9 cellular contexts compared by ENCODE assay signal in genomic region chr15:38611228-38611627, GRCh38. TPM values are rescaled to one million over a fixed set of nuclear protein-coding genes. Genes with fewer than 3 reads are reported as not detected.
A peak's percentile ranks its signal among the peaks of the same experiment; 100 is the strongest.
DNase-seq lines count a peak whose midpoint lies in the region; ATAC-seq and TF ChIP-seq lines count a peak whose summit lies in the region.
"Had no signal": no experiment of that assay in that cellular context is flagged by ENCODE, and none has a peak within 500 bp of the region (broad histone marks: within the 10 kb centered on the region; RNA-seq: fewer than 3 reads in every experiment).

No MANE protein-coding gene starts in this region.

- H3K36me3 Mint-ChIP-seq in activated T-cell treated with anti-CD3 and anti-CD28 coated beads, Interleukin-2, amount 50 U/mL, for 24 hours (ENCODE audit: low read depth) = peaks cover 5% of the 10 kb centered on the region

- no peak overlapping the region for H3K4me2 ChIP-seq in smooth muscle cell

- peak overlapping the region; percentile 60 for H3K4me3 Mint-ChIP-seq in activated T-cell treated with anti-CD3 and anti-CD28 coated beads, Interleukin-2, amount 50 U/mL, for 24 hours

- no peak overlapping the region for H2AFZ ChIP-seq in smooth muscle cell (ENCODE audit: low read depth)

- H3K4me1 Mint-ChIP-seq in activated T-cell treated with anti-CD3 and anti-CD28 coated beads, Interleukin-2, amount 50 U/mL, for 24 hours (ENCODE audit: low read depth) = peaks cover 78% of the 10 kb centered on the region

- H3F3A ChIP-seq in smooth muscle cell (ENCODE audit: low read depth) = no peaks in the 10 kb centered on the region

- intact Hi-C loops in mucosa of descending colon (cut with DNase I, micrococcal nuclease) = no loop called here

- peaks cover 2% of the 10 kb centered on the region for H3K9me3 Mint-ChIP-seq in activated T-cell treated with anti-CD3 and anti-CD28 coated beads, Interleukin-2, amount 50 U/mL, for 24 hours

- TF ChIP-seq EP300 in suprapubic skin (IDR thresholded peaks at IDR 0.05) = no peak

- H3K4me1 ChIP-seq in mucosa of descending colon (ENCODE audit: low read depth) (no peaks in the 10 kb centered on the region), suprapubic skin (no peaks in the 10 kb centered on the region), smooth muscle cell (ENCODE audit: low read depth) (no peaks in the 10 kb centered on the region)

- peak overlapping the region; percentile 26 for H3K27ac ChIP-seq in suprapubic skin
- H3K27ac ChIP-seq in smooth muscle cell (ENCODE audit: low read depth) = no peak overlapping the region

- no peaks in the 10 kb centered on the region for H3K27me3 Mint-ChIP-seq in activated T-cell treated with anti-CD3 and anti-CD28 coated beads, Interleukin-2, amount 50 U/mL, for 24 hours

- 57% methylated on average over 4 of the region's 4 CpGs for WGBS in suprapubic skin
- WGBS in smooth muscle cell (ENCODE audit: low lambda C conversion rate) = 89% methylated on average over 4 of the region's 4 CpGs

- TF ChIP-seq CTCF in mucosa of descending colon (IDR thresholded peaks at IDR 0.05) (no peak), suprapubic skin (IDR thresholded peaks at IDR 0.05) (no peak), smooth muscle cell (IDR thresholded peaks at IDR 0.05; ENCODE audit: borderline replicate concordance, insufficient read depth, poor library complexity, severe bottlenecking) (no peak)

- no peak for TF ChIP-seq POLR2A in suprapubic skin (IDR thresholded peaks at IDR 0.05)

- DNase-seq in activated naive CD4-positive, alpha-beta T cell treated with Interleukin-2 at 50 U/mL for 16 hours = peak; percentile 59
- no peak for DNase-seq in activated naive CD4-positive, alpha-beta T cell (lab: John Stamatoyannopoulos, UW)
- peak; percentile 48 for DNase-seq in activated T-cell treated with anti-CD3 and anti-CD28 coated beads, Interleukin-2, amount 50 U/mL, for 24 hours
- DNase-seq in mucosa of descending colon (no peak), suprapubic skin (ENCODE audit: low spot score in 2 of 2) (no peak), HCEC 1CT (no peak), smooth muscle cell (lab: John Stamatoyannopoulos, UW; ENCODE audit: unreplicated experiment) (no peak), NOMO-1 treated with dmso at 0.1 percent for 144 hours (lab: John Stamatoyannopoulos, UW; ENCODE audit: unreplicated experiment) (no peak)

- no peaks in the 10 kb centered on the region for H3K79me2 ChIP-seq in smooth muscle cell (ENCODE audit: low read depth)

- H3K36me3 ChIP-seq in mucosa of descending colon (ENCODE audit: low read depth) = no peaks in the 10 kb centered on the region
- no peaks in the 10 kb centered on the region for H3K36me3 ChIP-seq in suprapubic skin
- no peaks in the 10 kb centered on the region for H3K36me3 ChIP-seq in smooth muscle cell (ENCODE audit: low read depth)

- H4K20me1 ChIP-seq in smooth muscle cell (ENCODE audit: low read depth) = no peaks in the 10 kb centered on the region

- H3K9me3 ChIP-seq in mucosa of descending colon = no peaks in the 10 kb centered on the region
- no peaks in the 10 kb centered on the region for H3K9me3 ChIP-seq in suprapubic skin
- no peaks in the 10 kb centered on the region for H3K9me3 ChIP-seq in smooth muscle cell (replicated peaks; ENCODE audit: low read depth)

- ATAC-seq in mucosa of descending colon = peak; percentile 56

- H3K4me3 ChIP-seq in mucosa of descending colon (no peak overlapping the region), suprapubic skin (no peak overlapping the region), smooth muscle cell (no peak overlapping the region)

- peak overlapping the region; percentile 99 for H3K27ac Mint-ChIP-seq in activated T-cell treated with anti-CD3 and anti-CD28 coated beads, Interleukin-2, amount 50 U/mL, for 24 hours

- H3K27me3 ChIP-seq in suprapubic skin = no peaks in the 10 kb centered on the region
- H3K27me3 ChIP-seq in smooth muscle cell (ENCODE audit: low read depth) = peaks cover 4% of the 10 kb centered on the region

- no peak overlapping the region for H3K9ac ChIP-seq in smooth muscle cell (ENCODE audit: low read depth)

RNA-seq across cellular contexts. Expression of gene RASGRP1, which starts 46.6 kb away (rescaled TPM):
- total RNA-seq in mucosa of descending colon (1 to 10 TPM; 1.2 to 2.6 (median 2.6) TPM), suprapubic skin (10 to 100 TPM; 14.4 to 25.9 (median 18.1) TPM), smooth muscle cell (9.5 and 10.0 TPM in 2 replicates)
- 0.97 and 7.8 TPM in 2 replicates for polyA plus RNA-seq in smooth muscle cell
- total RNA-seq: LHCN-M2 had no signal

Comparison
In these comparisons a context has a peak if more than half of its experiments do, and no peak if none do; other contexts are left out.
1. DNase-seq: peak in activated naive CD4-positive, alpha-beta T cell treated with Interleukin-2 at 50 U/mL for 16 hours (single experiment) and activated T-cell treated with anti-CD3 and anti-CD28 coated beads, Interleukin-2, amount 50 U/mL, for 24 hours (single experiment); none in activated naive CD4-positive, alpha-beta T cell (0 of 4), mucosa of descending colon (0 of 3), suprapubic skin (0 of 2), HCEC 1CT (single experiment), smooth muscle cell (single experiment) and NOMO-1 treated with dmso at 0.1 percent for 144 hours (single experiment).